21 cellular contexts compared by ENCODE assay signal in genomic region chr10:28730031-28730778, GRCh38. TPM values are rescaled to one million over a fixed set of nuclear protein-coding genes. Genes with fewer than 3 reads are reported as not detected.
DNase-seq lines count a peak whose midpoint lies in the region; ATAC-seq and TF ChIP-seq lines count a peak whose summit lies in the region.
"Had no signal": no experiment of that assay in that cellular context is flagged by ENCODE, and none has a peak within 500 bp of the region (broad histone marks: within the 10 kb centered on the region; RNA-seq: fewer than 3 reads in every experiment).

No MANE protein-coding gene starts in this region.

- peak overlapping the region in 2 of 3 donors; percentile 41 to 57 for H3K27ac ChIP-seq in right lobe of liver
- H3K27ac ChIP-seq: ascending aorta, KMS-11, neutrophil, skin epidermis, upper lobe of left lung, VCaP had no signal

- TF ChIP-seq POLR2A in right lobe of liver (IDR thresholded peaks at IDR 0.05), result no peak

- no peak for TF ChIP-seq CTCF in right lobe of liver (IDR thresholded peaks at IDR 0.05)

- no peaks in the 10 kb centered on the region for H3K36me3 ChIP-seq in right lobe of liver
- H3K36me3 ChIP-seq: ascending aorta, heart right ventricle, neutrophil, upper lobe of left lung had no signal

- H3K9me3 ChIP-seq in right lobe of liver, result no peaks in the 10 kb centered on the region
- H3K9me3 ChIP-seq: neutrophil had no signal

- H3K4me3 ChIP-seq in right lobe of liver, result peak overlapping the region in 1 of 3 donors; percentile 14
- H3K4me3 ChIP-seq: ascending aorta, heart right ventricle, skin epidermis, upper lobe of left lung had no signal

- peaks cover 0 to 10% (median 0%) of the 10 kb centered on the region in 4 donors for H3K4me1 ChIP-seq in right lobe of liver
- H3K4me1 ChIP-seq: ascending aorta, heart right ventricle, upper lobe of left lung had no signal

- H3K27me3 ChIP-seq in right lobe of liver, result no peaks in the 10 kb centered on the region
- H3K27me3 ChIP-seq: ascending aorta, heart right ventricle, upper lobe of left lung had no signal

- ATAC-seq in right lobe of liver (peak; percentile 66 to 80 (median 68)), HG02642 (IDR thresholded peaks at IDR 0.05; ENCODE audit: poor library complexity, unreplicated experiment) (no peak)
- ATAC-seq: heart right ventricle; stimulated activated effector memory CD8-positive, alpha-beta T cell treated with anti-CD3 and anti-CD28 coated beads, Interleukin-12 subunit alpha, Interleukin-12 subunit beta, amount 100 ng/mL, for 72 hours had no signal

- whole genome bisulfite sequencing in right lobe of liver (ENCODE audit: insufficient coverage, low coverage, low lambda C conversion rate, missing lambda C conversion rate), result 46% methylated on average over 7 of the region's 7 CpGs

- DNase-seq in A172 (ENCODE audit: low spot score) (peak; percentile 15), HCEC 1CT (peak; percentile 72), astrocyte of the hippocampus (ENCODE audit: low read depth, low spot score) (peak; percentile 18), right lobe of liver (no peak), NOMO-1 treated with DMSO at 0.1 percent for 48 hours (lab: John Stamatoyannopoulos, UW; ENCODE audit: unreplicated experiment) (no peak), posterior vena cava (ENCODE audit: low spot score) (no peak), NCI-H446 (lab: John Stamatoyannopoulos, UW) (no peak)
- DNase-seq: COR-L47, dermis blood vessel endothelial cell, heart right ventricle, midbrain, NCI-H1436 treated with DMSO at 0.1 percent for 48 hours, NCI-H510A treated with DMSO at 0.1 percent for 48 hours, upper lobe of left lung had no signal

- intact Hi-C loops in right lobe of liver (cut with DNase I), result no loop called here
- intact Hi-C loops in posterior vena cava (cut with DNase I), result no loop called here

RNA-seq across cellular contexts. Expression of gene BAMBI, which starts 52.9 kb away (rescaled TPM):
- total RNA-seq in A172 (2014; rRNA removed; shearing (Covaris generic)), result 36.2 and 43.8 TPM in 2 replicates
- total RNA-seq in right lobe of liver (10 to 100 TPM in 2 of 6 experiments, 1 to 10 TPM in 4; 2.4 to 22.4 (median 7.2) TPM), posterior vena cava (10 to 100 TPM; 11.1 to 12.9 TPM)

Comparison
In these comparisons a context has a peak if more than half of its experiments do, and no peak if none do; other contexts are left out.
1. DNase-seq: peak in A172 (single experiment), HCEC 1CT (single experiment) and astrocyte of the hippocampus (single experiment); none in right lobe of liver (0 of 3), NOMO-1 treated with DMSO at 0.1 percent for 48 hours (single experiment), posterior vena cava (single experiment) and NCI-H446 (0 of 2).